ENCODE assay signal across 1 cellular context in the genomic region with DNA sequence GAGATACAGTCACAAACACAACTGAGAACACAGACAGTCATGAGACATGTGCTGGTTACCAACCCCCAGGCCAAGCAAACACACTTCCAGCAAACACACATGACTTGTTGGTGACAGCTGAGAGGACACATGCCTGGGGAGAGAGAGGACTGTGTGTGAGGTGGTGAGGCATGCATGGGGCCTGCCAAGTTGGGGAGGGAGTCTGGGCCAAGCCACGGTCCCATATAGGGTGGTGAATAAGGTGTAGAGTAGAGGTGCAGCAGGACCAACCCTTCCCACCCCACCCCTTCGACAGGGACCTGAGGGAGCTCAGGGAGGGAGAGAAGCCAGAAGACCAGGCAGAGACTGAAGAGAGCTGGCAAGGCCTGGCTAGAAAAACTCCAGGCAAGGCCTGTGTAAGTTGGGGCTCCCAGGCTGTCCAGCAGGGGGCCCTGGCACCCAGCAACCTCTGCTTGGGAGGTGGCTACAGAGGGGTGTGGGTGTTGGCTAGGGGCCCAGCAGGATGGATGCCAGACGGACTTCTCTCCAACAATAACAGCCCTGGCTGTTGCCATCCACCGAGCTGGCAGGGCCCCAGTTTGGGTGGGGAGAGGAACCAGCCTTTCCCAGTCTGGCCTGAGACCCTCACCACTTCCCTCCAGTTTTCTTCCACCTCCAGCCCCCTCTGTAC.
TF ChIP-seq lines count a peak whose summit lies in the region.

No MANE protein-coding gene starts in this region.

TF ChIP-seq in HepG2, 621 proteins besides CTCF, POLR2A, EP300 and RAD21 (continued from another document and continues in another):
- TF ChIP-seq, protein P1, sequence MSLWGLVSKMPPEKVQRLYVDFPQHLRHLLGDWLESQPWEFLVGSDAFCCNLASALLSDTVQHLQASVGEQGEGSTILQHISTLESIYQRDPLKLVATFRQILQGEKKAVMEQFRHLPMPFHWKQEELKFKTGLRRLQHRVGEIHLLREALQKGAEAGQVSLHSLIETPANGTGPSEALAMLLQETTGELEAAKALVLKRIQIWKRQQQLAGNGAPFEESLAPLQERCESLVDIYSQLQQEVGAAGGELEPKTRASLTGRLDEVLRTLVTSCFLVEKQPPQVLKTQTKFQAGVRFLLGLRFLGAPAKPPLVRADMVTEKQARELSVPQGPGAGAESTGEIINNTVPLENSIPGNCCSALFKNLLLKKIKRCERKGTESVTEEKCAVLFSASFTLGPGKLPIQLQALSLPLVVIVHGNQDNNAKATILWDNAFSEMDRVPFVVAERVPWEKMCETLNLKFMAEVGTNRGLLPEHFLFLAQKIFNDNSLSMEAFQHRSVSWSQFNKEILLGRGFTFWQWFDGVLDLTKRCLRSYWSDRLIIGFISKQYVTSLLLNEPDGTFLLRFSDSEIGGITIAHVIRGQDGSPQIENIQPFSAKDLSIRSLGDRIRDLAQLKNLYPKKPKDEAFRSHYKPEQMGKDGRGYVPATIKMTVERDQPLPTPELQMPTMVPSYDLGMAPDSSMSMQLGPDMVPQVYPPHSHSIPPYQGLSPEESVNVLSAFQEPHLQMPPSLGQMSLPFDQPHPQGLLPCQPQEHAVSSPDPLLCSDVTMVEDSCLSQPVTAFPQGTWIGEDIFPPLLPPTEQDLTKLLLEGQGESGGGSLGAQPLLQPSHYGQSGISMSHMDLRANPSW (CRISPR knock-in tag; IDR thresholded peaks at IDR 0.05; ENCODE audit: borderline replicate concordance): no peak
- 0 out of 2 replicates have a peak, but pooled peaks have one; percentile 17 for TF ChIP-seq BCL6 (CRISPR knock-in tag; IDR thresholded peaks at IDR 0.05)
- peak; percentile 80; the same call in 1 of the 2 replicates for TF ChIP-seq SSRP1 (CRISPR knock-in tag; IDR thresholded peaks at IDR 0.05)
- peak; percentile 54; the same call in 1 of the 2 replicates for TF ChIP-seq SMC3 (IDR thresholded peaks at IDR 0.05; ENCODE audit: low read length)
- TF ChIP-seq KMT2A (CRISPR knock-in tag; IDR thresholded peaks at IDR 0.05): 0 out of 2 replicates have a peak, but pooled peaks have one; percentile 30
- TF ChIP-seq TGIF2 (CRISPR knock-in tag; IDR thresholded peaks at IDR 0.05): peak; percentile 88
- TF ChIP-seq, protein P2, sequence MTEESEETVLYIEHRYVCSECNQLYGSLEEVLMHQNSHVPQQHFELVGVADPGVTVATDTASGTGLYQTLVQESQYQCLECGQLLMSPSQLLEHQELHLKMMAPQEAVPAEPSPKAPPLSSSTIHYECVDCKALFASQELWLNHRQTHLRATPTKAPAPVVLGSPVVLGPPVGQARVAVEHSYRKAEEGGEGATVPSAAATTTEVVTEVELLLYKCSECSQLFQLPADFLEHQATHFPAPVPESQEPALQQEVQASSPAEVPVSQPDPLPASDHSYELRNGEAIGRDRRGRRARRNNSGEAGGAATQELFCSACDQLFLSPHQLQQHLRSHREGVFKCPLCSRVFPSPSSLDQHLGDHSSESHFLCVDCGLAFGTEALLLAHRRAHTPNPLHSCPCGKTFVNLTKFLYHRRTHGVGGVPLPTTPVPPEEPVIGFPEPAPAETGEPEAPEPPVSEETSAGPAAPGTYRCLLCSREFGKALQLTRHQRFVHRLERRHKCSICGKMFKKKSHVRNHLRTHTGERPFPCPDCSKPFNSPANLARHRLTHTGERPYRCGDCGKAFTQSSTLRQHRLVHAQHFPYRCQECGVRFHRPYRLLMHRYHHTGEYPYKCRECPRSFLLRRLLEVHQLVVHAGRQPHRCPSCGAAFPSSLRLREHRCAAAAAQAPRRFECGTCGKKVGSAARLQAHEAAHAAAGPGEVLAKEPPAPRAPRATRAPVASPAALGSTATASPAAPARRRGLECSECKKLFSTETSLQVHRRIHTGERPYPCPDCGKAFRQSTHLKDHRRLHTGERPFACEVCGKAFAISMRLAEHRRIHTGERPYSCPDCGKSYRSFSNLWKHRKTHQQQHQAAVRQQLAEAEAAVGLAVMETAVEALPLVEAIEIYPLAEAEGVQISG (CRISPR knock-in tag; IDR thresholded peaks at IDR 0.05): peak; percentile 73
- TF ChIP-seq ZNF772 (CRISPR knock-in tag; IDR thresholded peaks at IDR 0.05): 0 out of 2 replicates have a peak, but pooled peaks have one; percentile 36
- TF ChIP-seq, protein P3, sequence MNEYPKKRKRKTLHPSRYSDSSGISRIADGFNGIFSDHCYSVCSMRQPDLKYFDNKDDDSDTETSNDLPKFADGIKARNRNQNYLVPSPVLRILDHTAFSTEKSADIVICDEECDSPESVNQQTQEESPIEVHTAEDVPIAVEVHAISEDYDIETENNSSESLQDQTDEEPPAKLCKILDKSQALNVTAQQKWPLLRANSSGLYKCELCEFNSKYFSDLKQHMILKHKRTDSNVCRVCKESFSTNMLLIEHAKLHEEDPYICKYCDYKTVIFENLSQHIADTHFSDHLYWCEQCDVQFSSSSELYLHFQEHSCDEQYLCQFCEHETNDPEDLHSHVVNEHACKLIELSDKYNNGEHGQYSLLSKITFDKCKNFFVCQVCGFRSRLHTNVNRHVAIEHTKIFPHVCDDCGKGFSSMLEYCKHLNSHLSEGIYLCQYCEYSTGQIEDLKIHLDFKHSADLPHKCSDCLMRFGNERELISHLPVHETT (CRISPR knock-in tag; conservative IDR thresholded peaks at IDR 0.05): 0 out of 2 replicates have a peak, but pooled peaks have one; percentile 17
- TF ChIP-seq ZNF44 (CRISPR knock-in tag; IDR thresholded peaks at IDR 0.05): no peak
- no peak; the same call in 1 of the 2 replicates for TF ChIP-seq TAF1 (CRISPR knock-in tag; IDR thresholded peaks at IDR 0.05)
- 0 out of 2 replicates have a peak, but pooled peaks have one; percentile 27 for TF ChIP-seq ZBTB42 (CRISPR knock-in tag; IDR thresholded peaks at IDR 0.05)
- no peak for TF ChIP-seq ZNF652 (CRISPR knock-in tag; IDR thresholded peaks at IDR 0.05; ENCODE audit: borderline replicate concordance, low read depth)
- TF ChIP-seq, protein P4, sequence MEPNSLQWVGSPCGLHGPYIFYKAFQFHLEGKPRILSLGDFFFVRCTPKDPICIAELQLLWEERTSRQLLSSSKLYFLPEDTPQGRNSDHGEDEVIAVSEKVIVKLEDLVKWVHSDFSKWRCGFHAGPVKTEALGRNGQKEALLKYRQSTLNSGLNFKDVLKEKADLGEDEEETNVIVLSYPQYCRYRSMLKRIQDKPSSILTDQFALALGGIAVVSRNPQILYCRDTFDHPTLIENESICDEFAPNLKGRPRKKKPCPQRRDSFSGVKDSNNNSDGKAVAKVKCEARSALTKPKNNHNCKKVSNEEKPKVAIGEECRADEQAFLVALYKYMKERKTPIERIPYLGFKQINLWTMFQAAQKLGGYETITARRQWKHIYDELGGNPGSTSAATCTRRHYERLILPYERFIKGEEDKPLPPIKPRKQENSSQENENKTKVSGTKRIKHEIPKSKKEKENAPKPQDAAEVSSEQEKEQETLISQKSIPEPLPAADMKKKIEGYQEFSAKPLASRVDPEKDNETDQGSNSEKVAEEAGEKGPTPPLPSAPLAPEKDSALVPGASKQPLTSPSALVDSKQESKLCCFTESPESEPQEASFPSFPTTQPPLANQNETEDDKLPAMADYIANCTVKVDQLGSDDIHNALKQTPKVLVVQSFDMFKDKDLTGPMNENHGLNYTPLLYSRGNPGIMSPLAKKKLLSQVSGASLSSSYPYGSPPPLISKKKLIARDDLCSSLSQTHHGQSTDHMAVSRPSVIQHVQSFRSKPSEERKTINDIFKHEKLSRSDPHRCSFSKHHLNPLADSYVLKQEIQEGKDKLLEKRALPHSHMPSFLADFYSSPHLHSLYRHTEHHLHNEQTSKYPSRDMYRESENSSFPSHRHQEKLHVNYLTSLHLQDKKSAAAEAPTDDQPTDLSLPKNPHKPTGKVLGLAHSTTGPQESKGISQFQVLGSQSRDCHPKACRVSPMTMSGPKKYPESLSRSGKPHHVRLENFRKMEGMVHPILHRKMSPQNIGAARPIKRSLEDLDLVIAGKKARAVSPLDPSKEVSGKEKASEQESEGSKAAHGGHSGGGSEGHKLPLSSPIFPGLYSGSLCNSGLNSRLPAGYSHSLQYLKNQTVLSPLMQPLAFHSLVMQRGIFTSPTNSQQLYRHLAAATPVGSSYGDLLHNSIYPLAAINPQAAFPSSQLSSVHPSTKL (CRISPR knock-in tag; IDR thresholded peaks at IDR 0.05): peak; percentile 62
- TF ChIP-seq HOXA5 (CRISPR knock-in tag; IDR thresholded peaks at IDR 0.05): peak; percentile 48; the same call in 1 of the 2 replicates
- TF ChIP-seq, protein P5, sequence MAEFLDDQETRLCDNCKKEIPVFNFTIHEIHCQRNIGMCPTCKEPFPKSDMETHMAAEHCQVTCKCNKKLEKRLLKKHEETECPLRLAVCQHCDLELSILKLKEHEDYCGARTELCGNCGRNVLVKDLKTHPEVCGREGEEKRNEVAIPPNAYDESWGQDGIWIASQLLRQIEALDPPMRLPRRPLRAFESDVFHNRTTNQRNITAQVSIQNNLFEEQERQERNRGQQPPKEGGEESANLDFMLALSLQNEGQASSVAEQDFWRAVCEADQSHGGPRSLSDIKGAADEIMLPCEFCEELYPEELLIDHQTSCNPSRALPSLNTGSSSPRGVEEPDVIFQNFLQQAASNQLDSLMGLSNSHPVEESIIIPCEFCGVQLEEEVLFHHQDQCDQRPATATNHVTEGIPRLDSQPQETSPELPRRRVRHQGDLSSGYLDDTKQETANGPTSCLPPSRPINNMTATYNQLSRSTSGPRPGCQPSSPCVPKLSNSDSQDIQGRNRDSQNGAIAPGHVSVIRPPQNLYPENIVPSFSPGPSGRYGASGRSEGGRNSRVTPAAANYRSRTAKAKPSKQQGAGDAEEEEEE (CRISPR knock-in tag; IDR thresholded peaks at IDR 0.05; ENCODE audit: borderline replicate concordance): no peak
- TF ChIP-seq SALL1 (CRISPR knock-in tag; IDR thresholded peaks at IDR 0.05): peak; percentile 56; the same call in 1 of the 2 replicates
- TF ChIP-seq NFIB (CRISPR knock-in tag; IDR thresholded peaks at IDR 0.05; ENCODE audit: borderline replicate concordance): 0 out of 2 replicates have a peak, but pooled peaks have one; percentile 51
- no peak for TF ChIP-seq CBX2 (IDR thresholded peaks at IDR 0.05; ENCODE audit: low read depth, low read length)
- no peak for TF ChIP-seq CBX2 (CRISPR knock-in tag; IDR thresholded peaks at IDR 0.05; ENCODE audit: low read depth)
- TF ChIP-seq SIN3B (IDR thresholded peaks at IDR 0.05; ENCODE audit: low read length): no peak
- no peak for TF ChIP-seq FOXM1 (CRISPR knock-in tag; IDR thresholded peaks at IDR 0.05)
- TF ChIP-seq, protein P6, sequence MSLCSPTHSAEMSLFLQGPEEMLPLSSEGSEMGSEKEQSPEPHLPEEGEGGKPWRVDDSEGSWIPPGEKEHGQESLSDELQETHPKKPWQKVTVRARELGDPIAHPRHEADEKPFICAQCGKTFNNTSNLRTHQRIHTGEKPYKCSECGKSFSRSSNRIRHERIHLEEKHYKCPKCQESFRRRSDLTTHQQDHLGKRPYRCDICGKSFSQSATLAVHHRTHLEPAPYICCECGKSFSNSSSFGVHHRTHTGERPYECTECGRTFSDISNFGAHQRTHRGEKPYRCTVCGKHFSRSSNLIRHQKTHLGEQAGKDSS (CRISPR knock-in tag; IDR thresholded peaks at IDR 0.05; ENCODE audit: borderline replicate concordance, low read depth): no peak
- TF ChIP-seq, protein P7, sequence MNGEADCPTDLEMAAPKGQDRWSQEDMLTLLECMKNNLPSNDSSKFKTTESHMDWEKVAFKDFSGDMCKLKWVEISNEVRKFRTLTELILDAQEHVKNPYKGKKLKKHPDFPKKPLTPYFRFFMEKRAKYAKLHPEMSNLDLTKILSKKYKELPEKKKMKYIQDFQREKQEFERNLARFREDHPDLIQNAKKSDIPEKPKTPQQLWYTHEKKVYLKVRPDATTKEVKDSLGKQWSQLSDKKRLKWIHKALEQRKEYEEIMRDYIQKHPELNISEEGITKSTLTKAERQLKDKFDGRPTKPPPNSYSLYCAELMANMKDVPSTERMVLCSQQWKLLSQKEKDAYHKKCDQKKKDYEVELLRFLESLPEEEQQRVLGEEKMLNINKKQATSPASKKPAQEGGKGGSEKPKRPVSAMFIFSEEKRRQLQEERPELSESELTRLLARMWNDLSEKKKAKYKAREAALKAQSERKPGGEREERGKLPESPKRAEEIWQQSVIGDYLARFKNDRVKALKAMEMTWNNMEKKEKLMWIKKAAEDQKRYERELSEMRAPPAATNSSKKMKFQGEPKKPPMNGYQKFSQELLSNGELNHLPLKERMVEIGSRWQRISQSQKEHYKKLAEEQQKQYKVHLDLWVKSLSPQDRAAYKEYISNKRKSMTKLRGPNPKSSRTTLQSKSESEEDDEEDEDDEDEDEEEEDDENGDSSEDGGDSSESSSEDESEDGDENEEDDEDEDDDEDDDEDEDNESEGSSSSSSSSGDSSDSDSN (CRISPR knock-in tag; IDR thresholded peaks at IDR 0.05): peak; percentile 78
- TF ChIP-seq SRSF4 (IDR thresholded peaks at IDR 0.05; ENCODE audit: low read depth, low read length, poor library complexity, severe bottlenecking): no peak
- TF ChIP-seq, protein P8, sequence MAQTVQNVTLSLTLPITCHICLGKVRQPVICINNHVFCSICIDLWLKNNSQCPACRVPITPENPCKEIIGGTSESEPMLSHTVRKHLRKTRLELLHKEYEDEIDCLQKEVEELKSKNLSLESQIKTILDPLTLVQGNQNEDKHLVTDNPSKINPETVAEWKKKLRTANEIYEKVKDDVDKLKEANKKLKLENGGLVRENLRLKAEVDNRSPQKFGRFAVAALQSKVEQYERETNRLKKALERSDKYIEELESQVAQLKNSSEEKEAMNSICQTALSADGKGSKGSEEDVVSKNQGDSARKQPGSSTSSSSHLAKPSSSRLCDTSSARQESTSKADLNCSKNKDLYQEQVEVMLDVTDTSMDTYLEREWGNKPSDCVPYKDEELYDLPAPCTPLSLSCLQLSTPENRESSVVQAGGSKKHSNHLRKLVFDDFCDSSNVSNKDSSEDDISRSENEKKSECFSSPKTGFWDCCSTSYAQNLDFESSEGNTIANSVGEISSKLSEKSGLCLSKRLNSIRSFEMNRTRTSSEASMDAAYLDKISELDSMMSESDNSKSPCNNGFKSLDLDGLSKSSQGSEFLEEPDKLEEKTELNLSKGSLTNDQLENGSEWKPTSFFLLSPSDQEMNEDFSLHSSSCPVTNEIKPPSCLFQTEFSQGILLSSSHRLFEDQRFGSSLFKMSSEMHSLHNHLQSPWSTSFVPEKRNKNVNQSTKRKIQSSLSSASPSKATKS (CRISPR knock-in tag; IDR thresholded peaks at IDR 0.05): no peak
- TF ChIP-seq CCDC6 (CRISPR knock-in tag; IDR thresholded peaks at IDR 0.05): 0 out of 2 replicates have a peak, but pooled peaks have one; percentile 58
- TF ChIP-seq TBP (CRISPR knock-in tag; IDR thresholded peaks at IDR 0.05): 0 out of 2 replicates have a peak, but pooled peaks have one; percentile 18
- TF ChIP-seq TBX3 (IDR thresholded peaks at IDR 0.05; ENCODE audit: borderline replicate concordance): peak; percentile 37; the same call in 1 of the 2 replicates
- TF ChIP-seq, protein P9, sequence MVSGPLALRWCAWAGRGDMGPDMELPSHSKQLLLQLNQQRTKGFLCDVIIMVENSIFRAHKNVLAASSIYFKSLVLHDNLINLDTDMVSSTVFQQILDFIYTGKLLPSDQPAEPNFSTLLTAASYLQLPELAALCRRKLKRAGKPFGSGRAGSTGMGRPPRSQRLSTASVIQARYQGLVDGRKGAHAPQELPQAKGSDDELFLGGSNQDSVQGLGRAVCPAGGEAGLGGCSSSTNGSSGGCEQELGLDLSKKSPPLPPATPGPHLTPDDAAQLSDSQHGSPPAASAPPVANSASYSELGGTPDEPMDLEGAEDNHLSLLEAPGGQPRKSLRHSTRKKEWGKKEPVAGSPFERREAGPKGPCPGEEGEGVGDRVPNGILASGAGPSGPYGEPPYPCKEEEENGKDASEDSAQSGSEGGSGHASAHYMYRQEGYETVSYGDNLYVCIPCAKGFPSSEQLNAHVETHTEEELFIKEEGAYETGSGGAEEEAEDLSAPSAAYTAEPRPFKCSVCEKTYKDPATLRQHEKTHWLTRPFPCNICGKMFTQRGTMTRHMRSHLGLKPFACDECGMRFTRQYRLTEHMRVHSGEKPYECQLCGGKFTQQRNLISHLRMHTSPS (CRISPR knock-in tag; IDR thresholded peaks at IDR 0.05; ENCODE audit: low read depth): peak; percentile 87
- peak; percentile 64; the same call in 1 of the 2 replicates for TF ChIP-seq YEATS2 (CRISPR knock-in tag; IDR thresholded peaks at IDR 0.05; ENCODE audit: borderline replicate concordance)
- peak; percentile 30; the same call in 1 of the 2 replicates for TF ChIP-seq HNF4A (CRISPR knock-in tag; IDR thresholded peaks at IDR 0.05)
